In genomic region chr3:129553771-129554170, GRCh38 we compare ENCODE assay signal across 10 cellular contexts. TPM values are rescaled to one million over a fixed set of nuclear protein-coding genes. Genes with fewer than 3 reads are reported as not detected.
DNase-seq lines count a peak whose midpoint lies in the region; ATAC-seq lines count a peak whose summit lies in the region.
"Had no signal": no experiment of that assay in that cellular context is flagged by ENCODE, and none has a peak within 500 bp of the region (broad histone marks: within the 10 kb centered on the region; RNA-seq: fewer than 3 reads in every experiment).

No MANE protein-coding gene starts in this region.

- no peak overlapping the region for H3K4me3 Mint-ChIP-seq in activated CD4-positive, alpha-beta T cell treated with anti-CD3 and anti-CD28 coated beads for 36 hours
- H3K4me3 Mint-ChIP-seq in activated T-helper 17 cell treated with anti-CD3 and anti-CD28 coated beads, Interleukin-2, amount 50 U/mL, for 72 hours, result peak overlapping the region; percentile 27
- peak overlapping the region in 7 of 10 donors; percentile 5 to 42 (median 20) for H3K4me3 Mint-ChIP-seq in naive thymus-derived CD8-positive, alpha-beta T cell

- peaks cover 5% of the 10 kb centered on the region for H3K4me1 Mint-ChIP-seq in activated CD4-positive, alpha-beta T cell treated with anti-CD3 and anti-CD28 coated beads for 36 hours
- no peaks in the 10 kb centered on the region for H3K4me1 Mint-ChIP-seq in activated T-helper 17 cell treated with anti-CD3 and anti-CD28 coated beads, Interleukin-2, amount 50 U/mL, for 72 hours
- peaks cover 3 to 25% (median 15%) of the 10 kb centered on the region in 4 donors for H3K4me1 Mint-ChIP-seq in naive thymus-derived CD8-positive, alpha-beta T cell

- ATAC-seq in activated CD4-positive, alpha-beta T cell treated with anti-CD3 and anti-CD28 coated beads for 36 hours, result no peak
- no peak for ATAC-seq in activated T-helper 17 cell treated with anti-CD3 and anti-CD28 coated beads, Interleukin-2, amount 50 U/mL, for 72 hours (replicated peaks)
- peak in 1 of 2 donors; percentile 52 for ATAC-seq in naive thymus-derived CD8-positive, alpha-beta T cell
- no peak for ATAC-seq in HG02884 (IDR thresholded peaks at IDR 0.05; ENCODE audit: unreplicated experiment)
- no peak for ATAC-seq in HG02759 (IDR thresholded peaks at IDR 0.05; ENCODE audit: unreplicated experiment)
- ATAC-seq in GM21367 (IDR thresholded peaks at IDR 0.05; ENCODE audit: unreplicated experiment), result no peak

- POLR2A ChIA-PET in activated CD4-positive, alpha-beta T cell treated with anti-CD3 and anti-CD28 coated beads for 36 hours (lab: Charles Lee), result no interaction called here
- POLR2A ChIA-PET in naive thymus-derived CD8-positive, alpha-beta T cell (lab: Charles Lee), result interaction anchor here (1.1 kb wide), 1 partner anchor 13 kb away, joined by 5 read pairs; no protein-coding TSS in a partner anchor

- H3K27ac Mint-ChIP-seq in activated CD4-positive, alpha-beta T cell treated with anti-CD3 and anti-CD28 coated beads for 36 hours, result no peak overlapping the region
- no peak overlapping the region for H3K27ac Mint-ChIP-seq in activated T-helper 17 cell treated with anti-CD3 and anti-CD28 coated beads, Interleukin-2, amount 50 U/mL, for 72 hours
- H3K27ac Mint-ChIP-seq in naive thymus-derived CD8-positive, alpha-beta T cell, result peak overlapping the region in 1 of 10 donors; percentile 27

- peaks cover 3% of the 10 kb centered on the region for H3K27me3 Mint-ChIP-seq in activated CD4-positive, alpha-beta T cell treated with anti-CD3 and anti-CD28 coated beads for 36 hours
- H3K27me3 Mint-ChIP-seq in activated T-helper 17 cell treated with anti-CD3 and anti-CD28 coated beads, Interleukin-2, amount 50 U/mL, for 72 hours, result no peaks in the 10 kb centered on the region
- H3K27me3 Mint-ChIP-seq in naive thymus-derived CD8-positive, alpha-beta T cell, result peaks cover 0 to 12% (median 2%) of the 10 kb centered on the region in 5 donors

- intact Hi-C loops in activated CD4-positive, alpha-beta T cell treated with anti-CD3 and anti-CD28 coated beads for 36 hours (cut with DNase I, micrococcal nuclease), result no loop called here

- H3K36me3 Mint-ChIP-seq in activated CD4-positive, alpha-beta T cell treated with anti-CD3 and anti-CD28 coated beads for 36 hours (ENCODE audit: low read depth), result no peaks in the 10 kb centered on the region
- no peaks in the 10 kb centered on the region for H3K36me3 Mint-ChIP-seq in activated T-helper 17 cell treated with anti-CD3 and anti-CD28 coated beads, Interleukin-2, amount 50 U/mL, for 72 hours (ENCODE audit: low read depth)
- no peaks in the 10 kb centered on the region for H3K36me3 Mint-ChIP-seq in naive thymus-derived CD8-positive, alpha-beta T cell

- DNase-seq in activated CD4-positive, alpha-beta T cell treated with anti-CD3 and anti-CD28 coated beads for 36 hours, result peak; percentile 53
- no peak for DNase-seq in activated CD4-positive, alpha-beta T cell treated with anti-CD3 and anti-CD28 coated beads, Interleukin-2, amount 50 U/mL, for 1 hour
- DNase-seq in NAMALWA (ENCODE audit: low spot score), result peak; percentile 40
- DNase-seq in naive thymus-derived CD8-positive, alpha-beta T cell, result no peak
- DNase-seq: RPMI8226 had no signal

- CTCF ChIA-PET in activated CD4-positive, alpha-beta T cell treated with anti-CD3 and anti-CD28 coated beads for 36 hours (lab: Charles Lee), result interaction anchor here (1.2 kb wide), 1 partner anchor 64 kb away, joined by 4 read pairs; no protein-coding TSS in a partner anchor

- H3K9me3 Mint-ChIP-seq in activated CD4-positive, alpha-beta T cell treated with anti-CD3 and anti-CD28 coated beads for 36 hours (ENCODE audit: low read depth), result no peaks in the 10 kb centered on the region
- H3K9me3 Mint-ChIP-seq in activated T-helper 17 cell treated with anti-CD3 and anti-CD28 coated beads, Interleukin-2, amount 50 U/mL, for 72 hours, result no peaks in the 10 kb centered on the region
- H3K9me3 Mint-ChIP-seq in naive thymus-derived CD8-positive, alpha-beta T cell, result no peaks in the 10 kb centered on the region
- H3K9me3 Mint-ChIP-seq: IgD-negative memory B cell had no signal

RNA-seq across cellular contexts. Expression of gene H1-8, which starts 10.8 kb away (rescaled TPM):
- total RNA-seq in activated CD4-positive, alpha-beta T cell treated with anti-CD3 and anti-CD28 coated beads for 36 hours, result not detected
- total RNA-seq in activated T-helper 17 cell treated with anti-CD3 and anti-CD28 coated beads, Interleukin-2, amount 50 U/mL, for 72 hours, result not detected
- not detected for total RNA-seq in naive thymus-derived CD8-positive, alpha-beta T cell
- polyA plus RNA-seq in naive thymus-derived CD8-positive, alpha-beta T cell, result not detected
- polyA plus RNA-seq: IgD-negative memory B cell had no signal

RNA-seq across cellular contexts. Expression of gene RHO, which starts 25.3 kb away (rescaled TPM):
- not detected for total RNA-seq in activated CD4-positive, alpha-beta T cell treated with anti-CD3 and anti-CD28 coated beads for 36 hours
- not detected for total RNA-seq in activated T-helper 17 cell treated with anti-CD3 and anti-CD28 coated beads, Interleukin-2, amount 50 U/mL, for 72 hours
- total RNA-seq in naive thymus-derived CD8-positive, alpha-beta T cell, result under 1 TPM in 1 of 2 experiments, not detected in 1; 0.13 TPM
- not detected for polyA plus RNA-seq in naive thymus-derived CD8-positive, alpha-beta T cell
- polyA plus RNA-seq: IgD-negative memory B cell had no signal

RNA-seq across cellular contexts. Expression of gene PLXND1, which starts 52.7 kb away (rescaled TPM):
- total RNA-seq in activated CD4-positive, alpha-beta T cell treated with anti-CD3 and anti-CD28 coated beads for 36 hours, result 1 to 10 TPM; 3.1 to 4.6 TPM
- 1 to 10 TPM; 6.2 to 7.4 TPM for total RNA-seq in activated T-helper 17 cell treated with anti-CD3 and anti-CD28 coated beads, Interleukin-2, amount 50 U/mL, for 72 hours
- 10 to 100 TPM in 1 of 2 experiments, 1 to 10 TPM in 1; 7.4 to 11.3 TPM for total RNA-seq in naive thymus-derived CD8-positive, alpha-beta T cell
- 1 to 10 TPM in 1 of 3 donors, under 1 TPM in 2; 0.25 to 1.2 (median 0.30) TPM for polyA plus RNA-seq in naive thymus-derived CD8-positive, alpha-beta T cell

Comparison
In these comparisons a context has a peak if more than half of its experiments do, and no peak if none do; other contexts are left out.
1. DNase-seq: peak in activated CD4-positive, alpha-beta T cell treated with anti-CD3 and anti-CD28 coated beads for 36 hours (single experiment) and NAMALWA (single experiment); none in activated CD4-positive, alpha-beta T cell treated with anti-CD3 and anti-CD28 coated beads, Interleukin-2, amount 50 U/mL, for 1 hour (single experiment) and naive thymus-derived CD8-positive, alpha-beta T cell (0 of 10).